23 cellular contexts compared by ENCODE assay signal in genomic region chr15:77033417-77033728, GRCh38. TPM values are rescaled to one million over a fixed set of nuclear protein-coding genes. Genes with fewer than 3 reads are reported as not detected.
A peak's percentile ranks its signal among the peaks of the same experiment; 100 is the strongest.
DNase-seq lines count a peak whose midpoint lies in the region; ATAC-seq and TF ChIP-seq lines count a peak whose summit lies in the region.
"Had no signal": no experiment of that assay in that cellular context is flagged by ENCODE, and none has a peak within 500 bp of the region (broad histone marks: within the 10 kb centered on the region; RNA-seq: fewer than 3 reads in every experiment).

No MANE protein-coding gene starts in this region.

- H3K9me3 ChIP-seq in Peyer's patch, result no peaks in the 10 kb centered on the region
- H3K9me3 ChIP-seq in endodermal cell (ENCODE audit: control insufficient read depth, low read length), result no peaks in the 10 kb centered on the region
- H3K9me3 ChIP-seq: Caco-2, MG63 had no signal

- no peak for ATAC-seq in activated CD4-positive, alpha-beta T cell treated with anti-CD3 and anti-CD28 coated beads for 36 hours
- no peak for ATAC-seq in stimulated activated effector memory CD8-positive, alpha-beta T cell treated with anti-CD3 and anti-CD28 coated beads, Interleukin-12 subunit alpha, Interleukin-12 subunit beta, amount 100 ng/mL, for 72 hours
- no peak for ATAC-seq in GM19455 (IDR thresholded peaks at IDR 0.05; ENCODE audit: unreplicated experiment)
- ATAC-seq: esophagus mucosa had no signal

- intact Hi-C loops in activated CD4-positive, alpha-beta T cell treated with anti-CD3 and anti-CD28 coated beads for 36 hours (cut with DNase I, micrococcal nuclease), result no loop called here

- no peaks in the 10 kb centered on the region for H3K27me3 Mint-ChIP-seq in activated CD4-positive, alpha-beta T cell treated with anti-CD3 and anti-CD28 coated beads for 36 hours
- peaks cover 3% of the 10 kb centered on the region for H3K27me3 Mint-ChIP-seq in endodermal cell (ENCODE audit: insufficient read depth)
- H3K27me3 Mint-ChIP-seq: activated CD4-positive, alpha-beta T cell treated with anti-CD3 and anti-CD28 coated beads, Interleukin-2, amount 10 ng/mL, durations not matched to agents 24 days and 14 days; IgD-negative memory B cell; stimulated activated naive CD8-positive, alpha-beta T cell treated with anti-CD3 and anti-CD28 coated beads, Interleukin-15, Interleukin-2, amounts not matched to agents 100 ng/mL and 50 ng/mL, for 24 hours had no signal

- H3K4me1 ChIP-seq in Peyer's patch, result peaks cover 0 to 10% (median 0%) of the 10 kb centered on the region in 4 donors
- peaks cover 7% of the 10 kb centered on the region for H3K4me1 ChIP-seq in endodermal cell (ENCODE audit: control insufficient read depth, insufficient read depth, low read length)
- H3K4me1 ChIP-seq: Caco-2, parathyroid adenoma had no signal

- no peaks in the 10 kb centered on the region for H3K27me3 ChIP-seq in Peyer's patch
- H3K27me3 ChIP-seq in endodermal cell (ENCODE audit: control insufficient read depth, insufficient read depth, low read length, poor library complexity, severe bottlenecking), result no peaks in the 10 kb centered on the region
- H3K27me3 ChIP-seq: MG63 had no signal

- H3K4me3 Mint-ChIP-seq in activated CD4-positive, alpha-beta T cell treated with anti-CD3 and anti-CD28 coated beads for 36 hours, result no peak overlapping the region
- H3K4me3 Mint-ChIP-seq in endodermal cell, result no peak overlapping the region
- H3K4me3 Mint-ChIP-seq in stimulated activated effector memory CD8-positive, alpha-beta T cell treated with anti-CD3 and anti-CD28 coated beads, Interleukin-12 subunit alpha, Interleukin-12 subunit beta, amount 100 ng/mL, for 72 hours, result no peak overlapping the region
- H3K4me3 Mint-ChIP-seq: activated CD4-positive, alpha-beta T cell treated with anti-CD3 and anti-CD28 coated beads, Interleukin-2, amount 10 ng/mL, durations not matched to agents 24 days and 14 days; stimulated activated naive CD8-positive, alpha-beta T cell treated with anti-CD3 and anti-CD28 coated beads, Interleukin-15, Interleukin-2, amounts not matched to agents 100 ng/mL and 50 ng/mL, for 24 hours had no signal

- CTCF ChIA-PET in activated CD4-positive, alpha-beta T cell treated with anti-CD3 and anti-CD28 coated beads for 36 hours (lab: Charles Lee), result interaction anchor here (1.5 to 6.7 kb wide), 3 partner anchors 18 to 60 kb away, joined by 3 to 44 read pairs (median 22); no protein-coding TSS in a partner anchor

- H3K36me3 ChIP-seq in Peyer's patch, result peaks cover 0 to 17% (median 0%) of the 10 kb centered on the region in 3 donors
- H3K36me3 ChIP-seq in endodermal cell (ENCODE audit: control insufficient read depth, insufficient read depth, low read length), result no peaks in the 10 kb centered on the region

- H3K4me3 ChIP-seq in Peyer's patch, result no peak overlapping the region
- no peak overlapping the region for H3K4me3 ChIP-seq in endodermal cell (ENCODE audit: low read length)
- H3K4me3 ChIP-seq: MG63 had no signal

- POLR2A ChIA-PET in activated CD4-positive, alpha-beta T cell treated with anti-CD3 and anti-CD28 coated beads for 36 hours (lab: Charles Lee), result interaction anchor here (0.5 kb wide), 1 partner anchor 967 kb away, joined by 5 read pairs; no protein-coding TSS in a partner anchor

- peaks cover 46% of the 10 kb centered on the region for H3K36me3 Mint-ChIP-seq in activated CD4-positive, alpha-beta T cell treated with anti-CD3 and anti-CD28 coated beads for 36 hours (ENCODE audit: low read depth)
- H3K36me3 Mint-ChIP-seq in endodermal cell (ENCODE audit: low read depth), result peaks cover 12% of the 10 kb centered on the region
- peaks cover 98% of the 10 kb centered on the region for H3K36me3 Mint-ChIP-seq in stimulated activated effector memory CD8-positive, alpha-beta T cell treated with anti-CD3 and anti-CD28 coated beads, Interleukin-12 subunit alpha, Interleukin-12 subunit beta, amount 100 ng/mL, for 72 hours

- no peaks in the 10 kb centered on the region for H3K9me3 Mint-ChIP-seq in activated CD4-positive, alpha-beta T cell treated with anti-CD3 and anti-CD28 coated beads for 36 hours (ENCODE audit: low read depth)
- H3K9me3 Mint-ChIP-seq in endodermal cell, result peaks cover 11% of the 10 kb centered on the region
- no peaks in the 10 kb centered on the region for H3K9me3 Mint-ChIP-seq in stimulated activated effector memory CD8-positive, alpha-beta T cell treated with anti-CD3 and anti-CD28 coated beads, Interleukin-12 subunit alpha, Interleukin-12 subunit beta, amount 100 ng/mL, for 72 hours
- H3K9me3 Mint-ChIP-seq: stimulated activated naive CD8-positive, alpha-beta T cell treated with anti-CD3 and anti-CD28 coated beads, Interleukin-15, Interleukin-2, amounts not matched to agents 100 ng/mL and 50 ng/mL, for 24 hours had no signal

- 83 to 97% methylated on average over 2 to 4 of the region's 4 CpGs for WGBS in endodermal cell (ENCODE audit: insufficient coverage in 1 of 2, insufficient read length in 1 of 2), 2 experiments

- no peaks in the 10 kb centered on the region for H3K4me1 Mint-ChIP-seq in activated CD4-positive, alpha-beta T cell treated with anti-CD3 and anti-CD28 coated beads for 36 hours
- peaks cover 11% of the 10 kb centered on the region for H3K4me1 Mint-ChIP-seq in endodermal cell
- peaks cover 29% of the 10 kb centered on the region for H3K4me1 Mint-ChIP-seq in stimulated activated effector memory CD8-positive, alpha-beta T cell treated with anti-CD3 and anti-CD28 coated beads, Interleukin-12 subunit alpha, Interleukin-12 subunit beta, amount 100 ng/mL, for 72 hours

- no peak for TF ChIP-seq CTCF in Peyer's patch (IDR thresholded peaks at IDR 0.05)
- no peak for TF ChIP-seq CTCF in endodermal cell (conservative IDR thresholded peaks at IDR 0.05)

- H3K27ac ChIP-seq in Peyer's patch (no peak overlapping the region), endodermal cell (ENCODE audit: low read depth, low read length) (no peak overlapping the region)
- H3K27ac ChIP-seq: 22Rv1, parathyroid adenoma had no signal

- peak; percentile 4 for DNase-seq in activated CD4-positive, alpha-beta T cell treated with anti-CD3 and anti-CD28 coated beads for 36 hours
- DNase-seq in activated CD4-positive, alpha-beta T cell treated with anti-CD3 and anti-CD28 coated beads for 48 hours, result no peak
- peak in 2 of 3 donors; percentile 14 to 41 for DNase-seq in Peyer's patch
- DNase-seq in endodermal cell, result no peak
- no peak for DNase-seq in stimulated activated effector memory CD8-positive, alpha-beta T cell treated with anti-CD3 and anti-CD28 coated beads, Interleukin-12 subunit alpha, Interleukin-12 subunit beta, amount 100 ng/mL, for 72 hours (ENCODE audit: low spot score in 2 of 2)
- DNase-seq in NCI-H2029 treated with DMSO at 0.1 percent for 48 hours (lab: John Stamatoyannopoulos, UW), result no peak
- DNase-seq in iPS-NIHi11 (ENCODE audit: low spot score), result no peak
- DNase-seq: activated CD4-positive, alpha-beta T cell treated with anti-CD3 and anti-CD28 coated beads, Interleukin-2, amount 10 ng/mL, durations not matched to agents 24 days and 14 days; AML-193; amniotic stem cell; central memory CD4-positive, alpha-beta T cell; MG63; NCI-H1436 treated with DMSO at 0.1 percent for 48 hours; NCI-H2171 treated with DMSO at 0.1 percent for 48 hours; NCI-H748 treated with DMSO at 0.1 percent for 48 hours had no signal

- no peak for TF ChIP-seq POLR2A in Peyer's patch (IDR thresholded peaks at IDR 0.05)

- H3K27ac Mint-ChIP-seq in activated CD4-positive, alpha-beta T cell treated with anti-CD3 and anti-CD28 coated beads for 36 hours, result no peak overlapping the region
- H3K27ac Mint-ChIP-seq in endodermal cell, result peak overlapping the region; percentile 35
- peak overlapping the region; percentile 94 for H3K27ac Mint-ChIP-seq in stimulated activated effector memory CD8-positive, alpha-beta T cell treated with anti-CD3 and anti-CD28 coated beads, Interleukin-12 subunit alpha, Interleukin-12 subunit beta, amount 100 ng/mL, for 72 hours

- no peak overlapping the region for H3K9ac ChIP-seq in endodermal cell (ENCODE audit: extremely low read depth, low read length, poor library complexity, severe bottlenecking)
- H3K9ac ChIP-seq: parathyroid adenoma had no signal

RNA-seq across cellular contexts. Expression of gene TSPAN3, which starts 37.5 kb away (rescaled TPM):
- 10 to 100 TPM; 26.2 to 28.4 TPM for total RNA-seq in activated CD4-positive, alpha-beta T cell treated with anti-CD3 and anti-CD28 coated beads for 36 hours
- total RNA-seq in Peyer's patch, result 100 to 1,000 TPM in 3 of 4 donors, 10 to 100 TPM in 1; 92.4 to 778 (median 563) TPM
- total RNA-seq in endodermal cell, result 100 to 1,000 TPM; 188 to 211 TPM
- 230 TPM for polyA plus RNA-seq in endodermal cell (2013, experiment 1 of 2)
- 213 TPM for polyA plus RNA-seq in endodermal cell (2013, experiment 2 of 2)

RNA-seq across cellular contexts. Expression of gene PSTPIP1, which starts 38.4 kb away (rescaled TPM):
- 100 to 1,000 TPM; 100 to 125 TPM for total RNA-seq in activated CD4-positive, alpha-beta T cell treated with anti-CD3 and anti-CD28 coated beads for 36 hours
- total RNA-seq in Peyer's patch (10 to 100 TPM in 3 of 4 donors, 1 to 10 TPM in 1; 6.3 to 40.4 (median 19.5) TPM), endodermal cell (1 to 10 TPM in 1 of 2 donors, under 1 TPM in 1; 0.29 to 1.5 TPM)
- 0.82 TPM for polyA plus RNA-seq in endodermal cell (2013, experiment 1 of 2)
- 0.58 TPM for polyA plus RNA-seq in endodermal cell (2013, experiment 2 of 2)
- total RNA-seq: Caco-2, kidney epithelial cell had no signal

Comparison
In these comparisons a context has a peak if more than half of its experiments do, and no peak if none do; other contexts are left out.
1. DNase-seq: peak in activated CD4-positive, alpha-beta T cell treated with anti-CD3 and anti-CD28 coated beads for 36 hours (single experiment) and Peyer's patch (2 of 3); none in activated CD4-positive, alpha-beta T cell treated with anti-CD3 and anti-CD28 coated beads for 48 hours (single experiment), endodermal cell (single experiment), stimulated activated effector memory CD8-positive, alpha-beta T cell treated with anti-CD3 and anti-CD28 coated beads, Interleukin-12 subunit alpha, Interleukin-12 subunit beta, amount 100 ng/mL, for 72 hours (0 of 2), NCI-H2029 treated with DMSO at 0.1 percent for 48 hours (single experiment) and iPS-NIHi11 (single experiment).